8 cellular contexts compared by ENCODE assay signal in the genomic region with DNA sequence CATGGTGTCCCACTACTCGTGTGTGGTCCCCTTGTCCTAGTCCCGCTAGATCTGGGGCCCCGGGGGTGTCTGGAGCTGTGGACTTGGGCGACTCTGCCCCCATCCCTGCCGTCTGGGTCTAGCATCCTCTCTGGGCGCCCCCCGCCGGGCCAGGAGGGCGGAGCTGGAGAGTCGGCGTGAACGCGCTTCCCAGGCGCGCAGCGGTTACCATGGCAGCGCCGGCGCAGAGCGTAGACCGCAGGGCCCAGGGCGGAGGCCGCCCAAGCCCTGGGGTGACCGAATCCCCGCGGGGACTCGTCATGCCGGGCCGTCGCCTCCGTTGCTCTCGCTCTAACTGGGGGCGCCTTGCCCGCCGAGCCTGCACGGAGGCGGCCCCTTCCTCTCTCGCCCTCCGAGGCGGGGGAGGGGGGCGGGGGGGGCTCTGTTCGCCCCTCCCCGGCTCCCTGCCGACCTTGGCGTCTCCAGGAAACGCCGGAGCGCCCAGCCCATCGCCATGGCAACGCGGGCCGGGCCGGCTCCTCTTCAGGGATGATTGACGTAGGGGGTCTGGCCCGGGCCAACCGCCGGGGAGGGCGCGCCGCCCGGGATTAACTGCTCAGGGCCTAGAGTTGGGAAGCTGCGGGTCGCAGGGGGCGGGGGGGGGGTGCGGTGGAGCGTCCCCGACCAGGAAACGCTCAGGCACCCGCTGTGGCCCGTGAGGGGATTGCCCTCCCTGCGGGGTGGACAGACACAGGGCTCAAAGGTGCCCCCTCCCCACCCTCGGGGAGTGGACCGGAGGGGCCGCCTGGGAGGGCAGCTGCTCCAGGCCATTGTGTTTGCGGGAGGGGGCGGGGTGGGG. TPM values are rescaled to one million over a fixed set of nuclear protein-coding genes. Genes with fewer than 3 reads are reported as not detected.
DNase-seq lines count a peak whose midpoint lies in the region; ATAC-seq and TF ChIP-seq lines count a peak whose summit lies in the region.

No MANE protein-coding gene starts in this region.

- H3K27ac ChIP-seq in testis, result peak overlapping the region; percentile 61 to 86

- H3K36me3 Mint-ChIP-seq in nephron (ENCODE audit: low read depth), result no peaks in the 10 kb centered on the region

- in situ Hi-C loops in KBM-7 (cut with MboI; ENCODE audit: low pct_unique_long_range_greater_than_20kb, low sequenced_read_pairs), result no loop called here

- WGBS in testis, 2 donors, result 12 to 30% methylated on average over 2 to 23 of the region's 76 CpGs

- H3K9me3 ChIP-seq in testis, result no peaks in the 10 kb centered on the region

- no peak for TF ChIP-seq POLR2A in testis (IDR thresholded peaks at IDR 0.05)

- peaks cover 24% of the 10 kb centered on the region for H3K4me1 Mint-ChIP-seq in nephron

- no peaks in the 10 kb centered on the region for H3K9me3 Mint-ChIP-seq in nephron

- no peaks in the 10 kb centered on the region for H3K27me3 ChIP-seq in testis

- H3K27me3 Mint-ChIP-seq in nephron (ENCODE audit: low read depth), result no peaks in the 10 kb centered on the region

- peak overlapping the region in 1 of 3 experiments; percentile 69 for H3K27ac Mint-ChIP-seq in nephron

- ATAC-seq in GM18517 (IDR thresholded peaks at IDR 0.05; ENCODE audit: unreplicated experiment) (peak; percentile 51), HG03139 (IDR thresholded peaks at IDR 0.05; ENCODE audit: unreplicated experiment) (peak; percentile 45)

- H3K4me3 Mint-ChIP-seq in nephron, result peak overlapping the region in 2 of 3 experiments; percentile 26 to 50

- peaks cover 57% of the 10 kb centered on the region for H3K4me1 ChIP-seq in testis

- TF ChIP-seq CTCF in nephron (IDR thresholded peaks at IDR 0.05; ENCODE audit: unreplicated experiment in 3 of 3), result no peak
- TF ChIP-seq CTCF in testis (IDR thresholded peaks at IDR 0.05), result no peak

- DNase-seq in NCI-H82 (lab: John Stamatoyannopoulos, UW) (peak; percentile 98), activated T-helper 1 cell treated with Interleukin-2 at 50 U/mL for 16 hours (ENCODE audit: low read depth) (peak; percentile 75), fibroblast of peridontal ligament (ENCODE audit: extremely low read depth) (peak; percentile 68), testis (peak; percentile 91), KBM-7 (no peak)

- H3K36me3 ChIP-seq in testis (ENCODE audit: low read depth, missing control alignments), result no peaks in the 10 kb centered on the region

- H3K4me3 ChIP-seq in testis, result peak overlapping the region; percentile 44 to 52

- intact Hi-C loops in testis (cut with DNase I; ENCODE audit: low total_unique reads), result no loop called here

RNA-seq across cellular contexts. Expression of gene ISYNA1, which starts 8.9 kb away (rescaled TPM):
- total RNA-seq in testis, result 1,000 to 10,000 TPM in 1 of 2 donors, 100 to 1,000 TPM in 1; 1,000 to 1,122 TPM
- polyA plus RNA-seq in testis (ENCODE audit: insufficient read depth, low read depth, low replicate concordance), result 493 TPM

RNA-seq across cellular contexts. Expression of gene SSBP4, which starts 9.9 kb away (rescaled TPM):
- 100 to 1,000 TPM in 1 of 2 donors, 10 to 100 TPM in 1; 90.3 to 118 TPM for total RNA-seq in testis
- polyA plus RNA-seq in testis (ENCODE audit: insufficient read depth, low read depth, low replicate concordance), result 80.5 TPM

RNA-seq across cellular contexts. Expression of gene LRRC25, which starts 31.6 kb away (rescaled TPM):
- total RNA-seq in testis, result 1 to 10 TPM; 1.6 to 4.0 TPM
- polyA plus RNA-seq in testis (ENCODE audit: insufficient read depth, low read depth, low replicate concordance), result 3.4 TPM

RNA-seq across cellular contexts. Expression of gene GDF15, which starts 43.1 kb away (rescaled TPM):
- 1 to 10 TPM in 1 of 2 donors, under 1 TPM in 1; 0.93 to 2.5 TPM for total RNA-seq in testis
- 1.0 TPM for polyA plus RNA-seq in testis (ENCODE audit: insufficient read depth, low read depth, low replicate concordance)
